In the genomic region with DNA sequence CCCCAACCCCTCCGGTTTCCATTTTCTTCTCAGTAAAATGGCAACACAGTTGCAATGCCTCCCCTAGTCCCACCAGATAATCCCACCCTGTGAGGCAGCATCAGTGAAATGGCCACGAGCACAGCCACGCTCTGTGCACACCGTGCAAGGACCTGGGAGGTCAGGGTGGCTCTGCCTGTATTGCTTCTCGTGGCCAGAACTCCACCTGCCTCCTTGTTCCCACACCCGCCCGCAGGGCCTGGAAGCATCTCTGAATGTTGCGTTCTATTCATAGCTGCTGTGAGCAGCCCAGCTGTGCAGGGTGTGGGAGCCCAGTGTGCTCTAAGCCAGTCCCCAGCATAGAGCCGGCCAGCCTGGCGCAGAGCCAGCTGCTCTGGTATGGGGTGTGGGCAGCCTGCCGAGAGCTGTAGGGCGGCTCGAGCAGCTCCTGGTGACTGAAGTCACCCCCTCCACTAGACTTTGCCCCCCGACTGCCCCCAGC, we compare ENCODE assay signal across 9 cellular contexts.
A peak's percentile ranks its signal among the peaks of the same experiment; 100 is the strongest.
DNase-seq lines count a peak whose midpoint lies in the region; ATAC-seq and TF ChIP-seq lines count a peak whose summit lies in the region.
"Had no signal": no experiment of that assay in that cellular context is flagged by ENCODE, and none has a peak within 500 bp of the region (broad histone marks: within the 10 kb centered on the region; RNA-seq: fewer than 3 reads in every experiment).

No MANE protein-coding gene starts in this region.

- no peak for TF ChIP-seq POLR2A in sigmoid colon (IDR thresholded peaks at IDR 0.05)

- DNase-seq in NCI-H748 treated with DMSO at 0.1 percent for 48 hours (lab: John Stamatoyannopoulos, UW) (peak; percentile 61), Right ventricle myocardium superior (peak; percentile 89), sigmoid colon (peak; percentile 74), germinal center (ENCODE audit: low spot score) (no peak)

- peaks cover 0 to 18% (median 9%) of the 10 kb centered on the region in 4 donors for H3K4me1 ChIP-seq in sigmoid colon

- ATAC-seq in Right ventricle myocardium superior (ENCODE audit: poor library complexity): peak; percentile 88
- ATAC-seq in GM21381 (IDR thresholded peaks at IDR 0.05; ENCODE audit: unreplicated experiment): no peak
- ATAC-seq in HG02885 (IDR thresholded peaks at IDR 0.05; ENCODE audit: poor library complexity, unreplicated experiment): no peak
- no peak for ATAC-seq in HG02678 (IDR thresholded peaks at IDR 0.05; ENCODE audit: unreplicated experiment)

- H3K4me3 ChIP-seq in sigmoid colon: no peak overlapping the region

- H3K9me3 ChIP-seq in sigmoid colon: no peaks in the 10 kb centered on the region
- H3K9me3 ChIP-seq: neutrophil had no signal

- WGBS in sigmoid colon, 2 donors: 27 to 52% methylated on average over 14 of the region's 14 CpGs

- no peak overlapping the region for H3K27ac ChIP-seq in sigmoid colon
- H3K27ac ChIP-seq: neutrophil had no signal

- H3K36me3 ChIP-seq in sigmoid colon: no peaks in the 10 kb centered on the region
- H3K36me3 ChIP-seq: neutrophil had no signal

- TF ChIP-seq RAD21 in Ishikawa (IDR thresholded peaks at IDR 0.05; ENCODE audit: low read depth): peak; percentile 8; the same call in 1 of the 2 replicates

- TF ChIP-seq CTCF in sigmoid colon (IDR thresholded peaks at IDR 0.05): no peak

- peak; percentile 71 for TF ChIP-seq EP300 in Ishikawa (IDR thresholded peaks at IDR 0.05; ENCODE audit: borderline replicate concordance)
- TF ChIP-seq EP300 in sigmoid colon (IDR thresholded peaks at IDR 0.05): no peak

- intact Hi-C loops in Right ventricle myocardium superior (cut with DNase I): loop anchor here (5.0 to 10.0 kb wide), 2 partner anchors 82 to 155 kb away; no protein-coding TSS in a partner anchor
- intact Hi-C loops in sigmoid colon (cut with DNase I): no loop called here

- no peaks in the 10 kb centered on the region for H3K27me3 ChIP-seq in sigmoid colon
- H3K27me3 ChIP-seq: neutrophil had no signal

TF ChIP-seq in Ishikawa, 13 proteins besides CTCF, POLR2A, EP300 and RAD21:
- peak; percentile 69 for TF ChIP-seq TEAD4 (IDR thresholded peaks at IDR 0.05)
- TF ChIP-seq EGR1 (IDR thresholded peaks at IDR 0.05): no peak
- TF ChIP-seq, protein P1, sequence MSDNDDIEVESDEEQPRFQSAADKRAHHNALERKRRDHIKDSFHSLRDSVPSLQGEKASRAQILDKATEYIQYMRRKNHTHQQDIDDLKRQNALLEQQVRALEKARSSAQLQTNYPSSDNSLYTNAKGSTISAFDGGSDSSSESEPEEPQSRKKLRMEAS (IDR thresholded peaks at IDR 0.05): peak; percentile 8; the same call in 1 of the 2 replicates
- TF ChIP-seq, protein P2, sequence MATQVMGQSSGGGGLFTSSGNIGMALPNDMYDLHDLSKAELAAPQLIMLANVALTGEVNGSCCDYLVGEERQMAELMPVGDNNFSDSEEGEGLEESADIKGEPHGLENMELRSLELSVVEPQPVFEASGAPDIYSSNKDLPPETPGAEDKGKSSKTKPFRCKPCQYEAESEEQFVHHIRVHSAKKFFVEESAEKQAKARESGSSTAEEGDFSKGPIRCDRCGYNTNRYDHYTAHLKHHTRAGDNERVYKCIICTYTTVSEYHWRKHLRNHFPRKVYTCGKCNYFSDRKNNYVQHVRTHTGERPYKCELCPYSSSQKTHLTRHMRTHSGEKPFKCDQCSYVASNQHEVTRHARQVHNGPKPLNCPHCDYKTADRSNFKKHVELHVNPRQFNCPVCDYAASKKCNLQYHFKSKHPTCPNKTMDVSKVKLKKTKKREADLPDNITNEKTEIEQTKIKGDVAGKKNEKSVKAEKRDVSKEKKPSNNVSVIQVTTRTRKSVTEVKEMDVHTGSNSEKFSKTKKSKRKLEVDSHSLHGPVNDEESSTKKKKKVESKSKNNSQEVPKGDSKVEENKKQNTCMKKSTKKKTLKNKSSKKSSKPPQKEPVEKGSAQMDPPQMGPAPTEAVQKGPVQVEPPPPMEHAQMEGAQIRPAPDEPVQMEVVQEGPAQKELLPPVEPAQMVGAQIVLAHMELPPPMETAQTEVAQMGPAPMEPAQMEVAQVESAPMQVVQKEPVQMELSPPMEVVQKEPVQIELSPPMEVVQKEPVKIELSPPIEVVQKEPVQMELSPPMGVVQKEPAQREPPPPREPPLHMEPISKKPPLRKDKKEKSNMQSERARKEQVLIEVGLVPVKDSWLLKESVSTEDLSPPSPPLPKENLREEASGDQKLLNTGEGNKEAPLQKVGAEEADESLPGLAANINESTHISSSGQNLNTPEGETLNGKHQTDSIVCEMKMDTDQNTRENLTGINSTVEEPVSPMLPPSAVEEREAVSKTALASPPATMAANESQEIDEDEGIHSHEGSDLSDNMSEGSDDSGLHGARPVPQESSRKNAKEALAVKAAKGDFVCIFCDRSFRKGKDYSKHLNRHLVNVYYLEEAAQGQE (IDR thresholded peaks at IDR 0.05; ENCODE audit: low read depth): no peak
- TF ChIP-seq YY1 (IDR thresholded peaks at IDR 0.05; ENCODE audit: low read depth): no peak
- no peak for TF ChIP-seq TAF1 (IDR thresholded peaks at IDR 0.05; ENCODE audit: low read depth)
- peak; percentile 28; the same call in 1 of the 2 replicates for TF ChIP-seq FOXM1 (IDR thresholded peaks at IDR 0.05; ENCODE audit: borderline replicate concordance, low read depth)
- no peak for TF ChIP-seq ZBTB7A (IDR thresholded peaks at IDR 0.05; ENCODE audit: low read depth)
- TF ChIP-seq CEBPB (IDR thresholded peaks at IDR 0.05): no peak
- TF ChIP-seq CREB1 (IDR thresholded peaks at IDR 0.05; ENCODE audit: low read depth): no peak
- TF ChIP-seq, protein P3, sequence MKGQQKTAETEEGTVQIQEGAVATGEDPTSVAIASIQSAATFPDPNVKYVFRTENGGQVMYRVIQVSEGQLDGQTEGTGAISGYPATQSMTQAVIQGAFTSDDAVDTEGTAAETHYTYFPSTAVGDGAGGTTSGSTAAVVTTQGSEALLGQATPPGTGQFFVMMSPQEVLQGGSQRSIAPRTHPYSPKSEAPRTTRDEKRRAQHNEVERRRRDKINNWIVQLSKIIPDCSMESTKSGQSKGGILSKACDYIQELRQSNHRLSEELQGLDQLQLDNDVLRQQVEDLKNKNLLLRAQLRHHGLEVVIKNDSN (IDR thresholded peaks at IDR 0.05): no peak
- peak; percentile 95 for TF ChIP-seq NFIC (IDR thresholded peaks at IDR 0.05)
- peak; percentile 86 for TF ChIP-seq TCF12 (IDR thresholded peaks at IDR 0.05; ENCODE audit: low read depth)
